ENCODE assay signal across 13 cellular contexts in the genomic region with DNA sequence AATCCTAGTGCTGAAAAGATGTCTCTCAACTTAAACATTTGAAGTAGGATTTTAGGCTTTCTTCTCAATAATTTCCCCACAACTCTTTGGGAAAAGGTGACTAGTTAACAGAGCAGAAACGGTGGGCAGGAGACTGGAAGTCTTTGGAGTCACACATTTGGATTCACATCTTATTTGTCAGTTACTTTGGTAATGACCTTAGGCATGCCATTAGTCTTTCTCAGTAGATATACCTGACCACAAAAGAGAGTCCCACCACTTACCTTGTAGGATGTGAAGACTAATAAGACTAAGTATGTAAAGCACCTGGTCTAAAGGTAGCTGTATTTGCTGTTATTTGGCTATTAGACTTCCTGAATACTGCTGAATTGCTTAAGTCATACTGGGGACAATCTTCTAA. TPM values are rescaled to one million over a fixed set of nuclear protein-coding genes. Genes with fewer than 3 reads are reported as not detected.
DNase-seq lines count a peak whose midpoint lies in the region; ATAC-seq and TF ChIP-seq lines count a peak whose summit lies in the region.
"Had no signal": no experiment of that assay in that cellular context is flagged by ENCODE, and none has a peak within 500 bp of the region (broad histone marks: within the 10 kb centered on the region; RNA-seq: fewer than 3 reads in every experiment).

No MANE protein-coding gene starts in this region.

- 71 to 73% methylated on average over 1 of the region's 1 CpG for WGBS in heart right ventricle, 2 donors
- 57% methylated on average over 1 of the region's 1 CpG for WGBS in prostate gland
- WGBS in aorta, 2 donors = 51 to 52% methylated on average over 1 of the region's 1 CpG

- H3K27me3 ChIP-seq in heart right ventricle = no peaks in the 10 kb centered on the region
- H3K27me3 ChIP-seq in duodenal mucosa (ENCODE audit: control insufficient read depth in 1 of 2, insufficient read depth in 2 of 2, low read length in 2 of 2) = no peaks in the 10 kb centered on the region
- H3K27me3 ChIP-seq in prostate gland (replicated peaks; ENCODE audit: insufficient read depth) = no peaks in the 10 kb centered on the region
- H3K27me3 ChIP-seq in aorta (ENCODE audit: control insufficient read depth in 1 of 2, insufficient read depth in 2 of 2, low read length in 1 of 2) = no peaks in the 10 kb centered on the region

- peak overlapping the region; percentile 8 to 86 (median 80) for H3K27ac ChIP-seq in heart right ventricle
- peak overlapping the region; percentile 53 for H3K27ac ChIP-seq in duodenal mucosa (ENCODE audit: low read depth, low read length)
- peak overlapping the region; percentile 41 to 49 for H3K27ac ChIP-seq in prostate gland
- H3K27ac ChIP-seq in aorta (ENCODE audit: low read depth in 1 of 2, low read length in 2 of 2) = peak overlapping the region; percentile 23 to 69

- DNase-seq in heart right ventricle (no peak), Right ventricle myocardium inferior (ENCODE audit: missing footprints) (no peak), prostate gland (ENCODE audit: low spot score) (no peak), aorta (no peak), NCI-H1048 (lab: John Stamatoyannopoulos, UW) (no peak)
- DNase-seq in effector CD4-positive, alpha-beta T cell = no peak
- DNase-seq: activated CD4-positive, alpha-beta T cell treated with anti-CD3 and anti-CD28 coated beads, Interleukin-2, amount 10 ng/mL, durations not matched to agents 24 days and 14 days; NCI-H1417 treated with DMSO at 0.1 percent for 48 hours; NCI-H82; T-cell had no signal

- H3K4me1 ChIP-seq in heart right ventricle (peaks cover 0 to 53% (median 40%) of the 10 kb centered on the region in 9 donors), duodenal mucosa (ENCODE audit: control insufficient read depth in 1 of 2, insufficient read depth in 2 of 2, low read length in 2 of 2) (peaks cover 10 to 24% of the 10 kb centered on the region in 2 donors), prostate gland (replicated peaks) (no peaks in the 10 kb centered on the region), aorta (ENCODE audit: control insufficient read depth in 1 of 2, insufficient read depth in 2 of 2, low read length in 2 of 2) (no peaks in the 10 kb centered on the region)

- peak overlapping the region in 2 of 10 donors; percentile 12 to 27 for H3K4me3 ChIP-seq in heart right ventricle
- H3K4me3 ChIP-seq in duodenal mucosa (ENCODE audit: low read depth in 1 of 2, low read length in 2 of 2) = no peak overlapping the region
- no peak overlapping the region for H3K4me3 ChIP-seq in prostate gland
- H3K4me3 ChIP-seq in aorta (ENCODE audit: low read length in 2 of 2) = no peak overlapping the region
- H3K4me3 ChIP-seq: GM12878 had no signal

- intact Hi-C loops in heart right ventricle (cut with DNase I) = loop anchor here in 2 of 10 donors (2.0 kb wide), 1 partner anchor 35 kb away; the partner anchor contains the start of gene DAP (in 2 of the 2)
- intact Hi-C loops in Right ventricle myocardium inferior (cut with DNase I) = no loop called here
- intact Hi-C loops in prostate gland (cut with DNase I) = no loop called here
- intact Hi-C loops in aorta (cut with DNase I) = loop anchor here in 1 of 2 donors (2.0 to 10.0 kb wide), 2 partner anchors 35 to 1441 kb away; partner anchors contain the start of gene DAP

- no peaks in the 10 kb centered on the region for H3K9me3 ChIP-seq in heart right ventricle
- H3K9me3 ChIP-seq in duodenal mucosa (ENCODE audit: control insufficient read depth in 1 of 2, low read length in 2 of 2) = no peaks in the 10 kb centered on the region
- no peaks in the 10 kb centered on the region for H3K9me3 ChIP-seq in prostate gland
- no peaks in the 10 kb centered on the region for H3K9me3 ChIP-seq in aorta (ENCODE audit: control insufficient read depth, low read length)

- H3K9ac ChIP-seq in duodenal mucosa (ENCODE audit: low read depth in 1 of 2, low read length in 2 of 2) = no peak overlapping the region

- TF ChIP-seq POLR2A in prostate gland (IDR thresholded peaks at IDR 0.05) = no peak

- H3K36me3 ChIP-seq in heart right ventricle (peaks cover 0 to 13% (median 0%) of the 10 kb centered on the region in 9 donors), duodenal mucosa (ENCODE audit: control insufficient read depth in 1 of 2, insufficient read depth in 2 of 2, low read length in 2 of 2) (peaks cover 0 to 36% of the 10 kb centered on the region in 2 donors), prostate gland (no peaks in the 10 kb centered on the region), aorta (ENCODE audit: control insufficient read depth in 1 of 2, insufficient read depth in 2 of 2, low read length in 1 of 2) (no peaks in the 10 kb centered on the region)

- TF ChIP-seq CTCF in heart right ventricle (IDR thresholded peaks at IDR 0.05) (no peak), prostate gland (IDR thresholded peaks at IDR 0.05) (no peak)

- no peak for ATAC-seq in heart right ventricle
- ATAC-seq in Right ventricle myocardium inferior = no peak
- no peak for ATAC-seq in aorta (ENCODE audit: low FRiP score)
- ATAC-seq in HG03439 (IDR thresholded peaks at IDR 0.05; ENCODE audit: unreplicated experiment) = no peak
- ATAC-seq: T-cell had no signal

RNA-seq across cellular contexts. Expression of gene DAP, which starts 35.4 kb away (rescaled TPM):
- 10 to 100 TPM; 20.6 to 52.5 (median 28.0) TPM for total RNA-seq in heart right ventricle
- 10 to 100 TPM; 14.2 to 47.8 TPM for polyA plus RNA-seq in heart right ventricle
- 18.7 TPM for total RNA-seq in Right ventricle myocardium inferior
- total RNA-seq in prostate gland = 100 to 1,000 TPM in 1 of 2 donors, 10 to 100 TPM in 1; 86.2 to 111 TPM
- total RNA-seq in aorta = 100 to 1,000 TPM; 117 to 122 TPM
- polyA plus RNA-seq in aorta = 100 to 1,000 TPM; 146 to 188 TPM
